ENCODE assay signal across 9 cellular contexts in the genomic region with DNA sequence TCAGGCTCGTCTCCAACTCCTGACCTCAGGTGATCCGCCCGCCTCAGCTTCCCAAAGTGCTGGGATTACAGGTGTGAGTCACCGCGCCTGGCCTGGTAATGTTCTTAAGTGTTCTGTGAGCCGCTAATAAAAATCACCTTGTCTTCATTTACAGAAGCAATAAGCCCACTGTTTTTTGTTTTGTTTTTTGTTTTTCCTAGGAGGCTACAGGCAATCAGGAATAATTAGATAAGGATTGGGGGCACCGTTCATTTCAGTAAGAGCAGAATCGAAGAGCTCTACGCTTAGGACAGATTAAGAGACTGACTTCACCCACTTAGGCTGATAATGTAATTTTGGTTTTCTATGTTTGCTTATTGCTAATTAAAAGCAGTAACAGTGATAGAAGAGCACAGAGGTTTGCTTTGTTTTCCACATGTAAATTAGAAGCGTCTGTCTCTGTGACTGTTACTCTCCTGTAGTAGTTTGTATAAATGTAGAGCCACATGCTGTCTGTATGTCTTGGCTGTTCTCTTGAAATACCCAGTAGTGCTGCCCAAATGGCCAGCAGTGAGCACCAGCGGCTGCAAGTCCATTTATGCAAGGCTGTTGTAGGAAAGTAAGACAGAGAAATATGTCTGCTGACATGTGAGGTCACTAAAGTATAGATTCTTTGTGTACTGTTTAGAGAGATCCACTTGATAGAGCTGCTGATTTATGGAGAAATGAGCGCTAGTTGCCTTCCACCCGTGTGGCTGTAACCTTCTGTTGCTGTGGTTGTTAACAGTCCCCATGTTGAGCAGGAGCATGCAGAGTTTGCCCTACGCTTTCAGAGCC. TPM values are rescaled to one million over a fixed set of nuclear protein-coding genes. Genes with fewer than 3 reads are reported as not detected.
A peak's percentile ranks its signal among the peaks of the same experiment; 100 is the strongest.
DNase-seq lines count a peak whose midpoint lies in the region; ATAC-seq and FAIRE-seq lines count a peak whose summit lies in the region.
"Had no signal": no experiment of that assay in that cellular context is flagged by ENCODE, and none has a peak within 500 bp of the region (broad histone marks: within the 10 kb centered on the region; RNA-seq: fewer than 3 reads in every experiment).

No MANE protein-coding gene starts in this region.

- peak overlapping the region; percentile 18 for H2BK5ac ChIP-seq in trophoblast cell (ENCODE audit: low read depth, low read length, poor library complexity)

- H4K91ac ChIP-seq in trophoblast cell (ENCODE audit: low read depth, low read length) = peak overlapping the region; percentile 10

- H3K27ac Mint-ChIP-seq in dendritic cell treated with granulocyte-macrophage colony-stimulating factor and Interleukin-4, amounts not matched to agents 40 ng/mL and 50 ng/mL, for 4 days = peak overlapping the region; percentile 70

- peaks cover 55% of the 10 kb centered on the region for H3K4me1 Mint-ChIP-seq in dendritic cell treated with granulocyte-macrophage colony-stimulating factor and Interleukin-4, amounts not matched to agents 40 ng/mL and 50 ng/mL, for 4 days (ENCODE audit: low read depth)
- no peaks in the 10 kb centered on the region for H3K4me1 Mint-ChIP-seq in activated T-cell treated with anti-CD3 and anti-CD28 coated beads, Interleukin-2, amount 50 U/mL, for 4 hours (ENCODE audit: low read depth)

- no peak overlapping the region for H3K4me3 ChIP-seq in trophoblast cell (ENCODE audit: low read depth, low read length)

- no peak overlapping the region for H2BK12ac ChIP-seq in trophoblast cell (ENCODE audit: low read length)

- peak overlapping the region; percentile 52 for H3K27ac ChIP-seq in trophoblast cell (ENCODE audit: low read depth, low read length)

- peak overlapping the region; percentile 13 for H3K4me2 ChIP-seq in trophoblast cell (ENCODE audit: low read length)

- H3K4ac ChIP-seq in trophoblast cell (ENCODE audit: low read depth, low read length) = peak overlapping the region; percentile 22

- peak; percentile 11 for ATAC-seq in HG03175 (IDR thresholded peaks at IDR 0.05; ENCODE audit: unreplicated experiment)
- no peak for ATAC-seq in activated CD4-positive, CD25-positive, alpha-beta regulatory T cell treated with anti-CD3 and anti-CD28 coated beads, Interleukin-2, amount 50 U/mL, for 24 hours
- no peak for ATAC-seq in activated T-cell treated with anti-CD3 and anti-CD28 coated beads, Interleukin-2, amount 50 U/mL, for 4 hours

- H3K9me3 ChIP-seq in trophoblast cell (ENCODE audit: insufficient read depth, low read depth, low read length) = no peaks in the 10 kb centered on the region

- peak; percentile 26 for FAIRE-seq in GM19239 (lab: Jason Lieb, UNC)
- FAIRE-seq: small intestine had no signal

- no peak overlapping the region for H2AFZ ChIP-seq in trophoblast cell (ENCODE audit: insufficient read depth, low read length, poor library complexity)

- H4K12ac ChIP-seq in trophoblast cell (ENCODE audit: low read depth, low read length) = peak overlapping the region; percentile 19

- DNase-seq in GM19239 (ENCODE audit: insufficient read length, low spot score) (no peak), trophoblast cell (peak; percentile 64 to 75), NCI-H2107 (lab: John Stamatoyannopoulos, UW) (no peak)
- DNase-seq in activated T-cell treated with anti-CD3 and anti-CD28 coated beads, Interleukin-2, amount 50 U/mL, for 4 hours = no peak
- DNase-seq: activated naive CD4-positive, alpha-beta T cell treated with anti-CD3 and anti-CD28 coated beads, Interleukin-2, amount 50 U/mL, for 16 hours; small intestine had no signal

- intact Hi-C loops in dendritic cell treated with granulocyte-macrophage colony-stimulating factor and Interleukin-4, amounts not matched to agents 40 ng/mL and 50 ng/mL, for 4 days (cut with micrococcal nuclease) = loop anchor here (5.0 kb wide), 1 partner anchor 34 kb away; no protein-coding TSS in a partner anchor

- H3K36me3 Mint-ChIP-seq in dendritic cell treated with granulocyte-macrophage colony-stimulating factor and Interleukin-4, amounts not matched to agents 40 ng/mL and 50 ng/mL, for 4 days (ENCODE audit: low read depth) = no peaks in the 10 kb centered on the region
- no peaks in the 10 kb centered on the region for H3K36me3 Mint-ChIP-seq in activated T-cell treated with anti-CD3 and anti-CD28 coated beads, Interleukin-2, amount 50 U/mL, for 4 hours (ENCODE audit: insufficient read depth)

- H2BK120ac ChIP-seq in trophoblast cell (ENCODE audit: insufficient read depth, low read length, poor library complexity) = peak overlapping the region; percentile 49

- H3K23ac ChIP-seq in trophoblast cell (ENCODE audit: low read length) = no peak overlapping the region

- H3K4me1 ChIP-seq in trophoblast cell (ENCODE audit: control insufficient read depth in 1 of 2, insufficient read depth in 2 of 2, low read length in 2 of 2) = peaks cover 17 to 27% of the 10 kb centered on the region in 2 experiments

- no CpG with 5 or more reads among the region's 14 CpGs for WGBS in trophoblast cell (ENCODE audit: extremely low coverage, insufficient coverage, insufficient read length)

- peaks cover 0 to 2% of the 10 kb centered on the region in 2 experiments for H3K36me3 ChIP-seq in trophoblast cell (ENCODE audit: control insufficient read depth in 1 of 2, insufficient read depth in 2 of 2, low read length in 2 of 2)

- peak overlapping the region; percentile 45 for H3K18ac ChIP-seq in trophoblast cell (ENCODE audit: low read length)

- H3K14ac ChIP-seq in trophoblast cell (ENCODE audit: low read length) = no peak overlapping the region

- no peaks in the 10 kb centered on the region for H3K9me3 Mint-ChIP-seq in dendritic cell treated with granulocyte-macrophage colony-stimulating factor and Interleukin-4, amounts not matched to agents 40 ng/mL and 50 ng/mL, for 4 days
- H3K9me3 Mint-ChIP-seq in activated T-cell treated with anti-CD3 and anti-CD28 coated beads, Interleukin-2, amount 50 U/mL, for 4 hours = no peaks in the 10 kb centered on the region

- no peaks in the 10 kb centered on the region for H3K27me3 ChIP-seq in trophoblast cell (ENCODE audit: insufficient read depth, low read length)

- no peaks in the 10 kb centered on the region for H3K27me3 Mint-ChIP-seq in dendritic cell treated with granulocyte-macrophage colony-stimulating factor and Interleukin-4, amounts not matched to agents 40 ng/mL and 50 ng/mL, for 4 days
- H3K27me3 Mint-ChIP-seq in activated T-cell treated with anti-CD3 and anti-CD28 coated beads, Interleukin-2, amount 50 U/mL, for 4 hours (ENCODE audit: low read depth) = peaks cover 22% of the 10 kb centered on the region

- no peak overlapping the region for H3K9ac ChIP-seq in trophoblast cell (ENCODE audit: low read length)

- no peak overlapping the region for H2AK5ac ChIP-seq in trophoblast cell (ENCODE audit: low read length)

- no peak overlapping the region for H4K8ac ChIP-seq in trophoblast cell (ENCODE audit: low read depth, low read length)

- H3K79me2 ChIP-seq in trophoblast cell (ENCODE audit: control insufficient read depth, insufficient read depth, low read length, poor library complexity) = peaks cover 15% of the 10 kb centered on the region

- H3K4me3 Mint-ChIP-seq in dendritic cell treated with granulocyte-macrophage colony-stimulating factor and Interleukin-4, amounts not matched to agents 40 ng/mL and 50 ng/mL, for 4 days = peak overlapping the region; percentile 55
- H3K4me3 Mint-ChIP-seq in activated T-cell treated with anti-CD3 and anti-CD28 coated beads, Interleukin-2, amount 50 U/mL, for 4 hours = no peak overlapping the region

- peaks cover 4% of the 10 kb centered on the region for H3K79me1 ChIP-seq in trophoblast cell (ENCODE audit: low read length)

RNA-seq across cellular contexts. Expression of a gene that starts 30.5 kb away (rescaled TPM):
- 47.9 and 49.7 TPM in 2 replicates for polyA plus RNA-seq in trophoblast cell (2013)
- 1 to 10 TPM; 4.6 to 6.6 (median 5.7) TPM for total RNA-seq in activated T-cell treated with anti-CD3 and anti-CD28 coated beads, Interleukin-2, amount 50 U/mL, for 4 hours

Comparison
In these comparisons a context has a peak if more than half of its experiments do, and no peak if none do; other contexts are left out.
1. DNase-seq: peak in trophoblast cell (2 of 2); none in GM19239 (single experiment), NCI-H2107 (single experiment) and activated T-cell treated with anti-CD3 and anti-CD28 coated beads, Interleukin-2, amount 50 U/mL, for 4 hours (single experiment).